Comparison of ENCODE assay signal across 8 cellular contexts in the genomic region with DNA sequence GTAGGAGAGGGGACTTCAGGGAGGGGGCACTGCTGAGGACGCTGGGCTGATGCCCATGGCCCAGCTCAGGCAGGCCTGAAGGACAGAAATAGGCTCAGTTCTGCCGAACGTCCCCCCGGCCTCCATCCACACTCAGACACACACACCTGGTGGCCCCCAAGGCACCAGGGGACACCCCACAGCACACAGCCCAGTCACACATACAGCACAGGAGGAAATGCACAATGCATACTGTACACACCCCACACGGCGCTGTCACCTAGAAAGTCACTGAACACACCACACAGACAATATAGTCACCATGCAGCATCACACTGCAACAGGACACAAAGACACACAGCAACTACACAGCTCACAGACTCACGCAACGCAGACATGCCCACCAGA. TPM values are rescaled to one million over a fixed set of nuclear protein-coding genes. Genes with fewer than 3 reads are reported as not detected.
DNase-seq lines count a peak whose midpoint lies in the region; ATAC-seq and TF ChIP-seq lines count a peak whose summit lies in the region.

No MANE protein-coding gene starts in this region.

- peak overlapping the region; percentile 5 for H3K9ac ChIP-seq in iPS-18a (ENCODE audit: low read length)

- H3K4me3 ChIP-seq in cardiac muscle cell = no peak overlapping the region
- peak overlapping the region; percentile 42 for H3K4me3 ChIP-seq in iPS-18a (ENCODE audit: low read length)

- H3K36me3 Mint-ChIP-seq in type B pancreatic cell = peaks cover 4% of the 10 kb centered on the region

- H3K27me3 ChIP-seq in cardiac muscle cell = no peaks in the 10 kb centered on the region
- H3K27me3 ChIP-seq in iPS-18a (ENCODE audit: control insufficient read depth, insufficient read depth, low read length) = no peaks in the 10 kb centered on the region

- TF ChIP-seq CTCF in cardiac muscle cell (IDR thresholded peaks at IDR 0.05; ENCODE audit: low read depth, low read length) (no peak), type B pancreatic cell (conservative IDR thresholded peaks at IDR 0.05) (no peak)

- H3K9me3 Mint-ChIP-seq in type B pancreatic cell = no peaks in the 10 kb centered on the region

- H3K4me1 ChIP-seq in cardiac muscle cell (ENCODE audit: low read depth) = peaks cover 29% of the 10 kb centered on the region
- H3K4me1 ChIP-seq in iPS-18a (ENCODE audit: control insufficient read depth, low read depth, low read length) = peaks cover 15% of the 10 kb centered on the region

- DNase-seq in cardiac muscle cell (ENCODE audit: low read depth in 1 of 2, low spot score in 1 of 2) (no peak), Right ventricle myocardium inferior (ENCODE audit: missing footprints) (no peak), type B pancreatic cell (ENCODE audit: extremely low spot score, unreplicated experiment) (no peak), NCI-H82 (lab: John Stamatoyannopoulos, UW) (no peak)
- peak; percentile 30 for DNase-seq in activated CD4-positive, alpha-beta T cell treated with anti-CD3 and anti-CD28 coated beads, Interleukin-2, amount 50 U/mL, for 1 hour

- H3K4me3 Mint-ChIP-seq in type B pancreatic cell = peak overlapping the region; percentile 89

- H3K36me3 ChIP-seq in cardiac muscle cell (no peaks in the 10 kb centered on the region), iPS-18a (ENCODE audit: control insufficient read depth, low read depth, low read length) (no peaks in the 10 kb centered on the region)

- H3K9me3 ChIP-seq in cardiac muscle cell (ENCODE audit: low read depth) = no peaks in the 10 kb centered on the region
- no peaks in the 10 kb centered on the region for H3K9me3 ChIP-seq in iPS-18a (ENCODE audit: control insufficient read depth, low read depth, low read length)

- H3K27ac ChIP-seq in cardiac muscle cell (peak overlapping the region; percentile 76), iPS-18a (ENCODE audit: low read length) (no peak overlapping the region)

- H3K27me3 Mint-ChIP-seq in type B pancreatic cell = no peaks in the 10 kb centered on the region

- H3K27ac Mint-ChIP-seq in type B pancreatic cell = peak overlapping the region; percentile 89

- peaks cover 30% of the 10 kb centered on the region for H3K4me1 Mint-ChIP-seq in type B pancreatic cell (ENCODE audit: unreplicated experiment)

- ATAC-seq in Right ventricle myocardium inferior (no peak), GM18520 (IDR thresholded peaks at IDR 0.05; ENCODE audit: unreplicated experiment) (no peak), GM18519 (IDR thresholded peaks at IDR 0.05; ENCODE audit: low FRiP score, unreplicated experiment) (no peak)

- intact Hi-C loops in Right ventricle myocardium inferior (cut with DNase I) = no loop called here

RNA-seq across cellular contexts. Expression of gene SYTL1, which starts 0.6 kb away (rescaled TPM):
- total RNA-seq in cardiac muscle cell (14.7 and 23.5 TPM in 2 replicates), Right ventricle myocardium inferior (0.78 TPM), type B pancreatic cell (ENCODE audit: low replicate concordance) (37.2 and 105 TPM in 2 replicates)
- 31.8 and 44.1 TPM in 2 replicates for polyA plus RNA-seq in cardiac muscle cell

RNA-seq across cellular contexts. Expression of gene TMEM222, which starts 20.4 kb away (rescaled TPM):
- total RNA-seq in cardiac muscle cell (32.1 and 39.6 TPM in 2 replicates), Right ventricle myocardium inferior (17.9 TPM), type B pancreatic cell (ENCODE audit: low replicate concordance) (38.6 and 40.1 TPM in 2 replicates)
- polyA plus RNA-seq in cardiac muscle cell = 55.2 and 60.5 TPM in 2 replicates

RNA-seq across cellular contexts. Expression of gene MAP3K6, which starts 24.4 kb away (rescaled TPM):
- total RNA-seq in cardiac muscle cell (13.6 and 17.1 TPM in 2 replicates), Right ventricle myocardium inferior (51.3 TPM), type B pancreatic cell (ENCODE audit: low replicate concordance) (15.6 and 39.9 TPM in 2 replicates)
- 12.7 and 17.8 TPM in 2 replicates for polyA plus RNA-seq in cardiac muscle cell

RNA-seq across cellular contexts. Expression of gene FCN3, which starts 32.2 kb away (rescaled TPM):
- 0.18 and 3.6 TPM in 2 replicates for total RNA-seq in cardiac muscle cell
- polyA plus RNA-seq in cardiac muscle cell = 0.81 and 2.9 TPM in 2 replicates
- 20.7 TPM for total RNA-seq in Right ventricle myocardium inferior
- total RNA-seq in type B pancreatic cell (ENCODE audit: low replicate concordance) = not detected in 2 replicates

RNA-seq across cellular contexts. Expression of gene CD164L2, which starts 40.7 kb away (rescaled TPM):
- 0.24 TPM in 1 of 2 replicates, not detected in the other for total RNA-seq in cardiac muscle cell
- 0.35 and 0.62 TPM in 2 replicates for polyA plus RNA-seq in cardiac muscle cell
- total RNA-seq in Right ventricle myocardium inferior = not detected
- total RNA-seq in type B pancreatic cell (ENCODE audit: low replicate concordance) = 0.41 and 0.76 TPM in 2 replicates
